1 cellular context compared by ENCODE assay signal in genomic region chr9:94166237-94167054, GRCh38.
TF ChIP-seq lines count a peak whose summit lies in the region.

No MANE protein-coding gene starts in this region.

TF ChIP-seq in K562, 482 proteins besides CTCF, POLR2A, EP300 and RAD21 (continued from another document and continues in another):
- TF ChIP-seq KLF13 (tag; IDR thresholded peaks at IDR 0.05; ENCODE audit: borderline replicate concordance, low read depth) (no peak), PCBP1 (IDR thresholded peaks at IDR 0.05; ENCODE audit: low read depth, low read length, poor library complexity, severe bottlenecking) (peak; percentile 97), CBFA2T2 (conservative IDR thresholded peaks at IDR 0.05) (no peak; the same call in 1 of the 2 replicates), CHD4 (IDR thresholded peaks at IDR 0.05; ENCODE audit: insufficient read depth, insufficient replicate concordance, low read depth, low read length, poor library complexity, severe bottlenecking) (no peak), CBFB (CRISPR knock-in tag; IDR thresholded peaks at IDR 0.05) (no peak), MXD1 (CRISPR knock-in tag; IDR thresholded peaks at IDR 0.05; ENCODE audit: borderline replicate concordance, poor library complexity, severe bottlenecking) (peak; percentile 48), DPF2 (IDR thresholded peaks at IDR 0.05) (no peak), ZNF3 (CRISPR knock-in tag; IDR thresholded peaks at IDR 0.05) (no peak), ILF3 (IDR thresholded peaks at IDR 0.05; ENCODE audit: borderline replicate concordance) (peak; percentile 23; the same call in 1 of the 2 replicates), FOS (IDR thresholded peaks at IDR 0.05; ENCODE audit: extremely low read depth, insufficient read length) (peak; percentile 96), MGA (IDR thresholded peaks at IDR 0.05) (no peak; the same call in none of the 2 replicates), ZNF175 (CRISPR knock-in tag; IDR thresholded peaks at IDR 0.05; ENCODE audit: low read depth) (no peak), STAT6 (CRISPR knock-in tag; IDR thresholded peaks at IDR 0.05) (no peak), ZC3H8 (IDR thresholded peaks at IDR 0.05) (no peak), BDP1 (IDR thresholded peaks at IDR 0.05; ENCODE audit: insufficient read depth, insufficient read length) (no peak), THRAP3 (IDR thresholded peaks at IDR 0.05; ENCODE audit: borderline replicate concordance) (no peak), ZNF609 (CRISPR knock-in tag; IDR thresholded peaks at IDR 0.05; ENCODE audit: borderline replicate concordance) (no peak), GABPB2 (CRISPR knock-in tag; conservative IDR thresholded peaks at IDR 0.05) (no peak), ELF2 (CRISPR knock-in tag; IDR thresholded peaks at IDR 0.05) (no peak), TAL1 (IDR thresholded peaks at IDR 0.05) (no peak), ARHGAP35 (IDR thresholded peaks at IDR 0.05; ENCODE audit: partially characterized antibody) (no peak), NFXL1 (CRISPR knock-in tag; IDR thresholded peaks at IDR 0.05) (no peak), PHB2 (IDR thresholded peaks at IDR 0.05; ENCODE audit: low read depth) (no peak), ZFP91 (CRISPR knock-in tag; IDR thresholded peaks at IDR 0.05) (no peak), IFI16 (CRISPR knock-in tag; IDR thresholded peaks at IDR 0.05) (no peak), ZNF41 (CRISPR knock-in tag; conservative IDR thresholded peaks at IDR 0.05) (no peak), ZNF134 (CRISPR knock-in tag; conservative IDR thresholded peaks at IDR 0.05) (no peak), CHD2 (IDR thresholded peaks at IDR 0.05; ENCODE audit: low read depth, low read length) (peak; percentile 85), ZNF518B (CRISPR knock-in tag; IDR thresholded peaks at IDR 0.05) (no peak)
